Comparison of ENCODE assay signal across 8 cellular contexts in genomic region chr22:21468194-21469096, GRCh38. TPM values are rescaled to one million over a fixed set of nuclear protein-coding genes. Genes with fewer than 3 reads are reported as not detected.
DNase-seq lines count a peak whose midpoint lies in the region; ATAC-seq and TF ChIP-seq lines count a peak whose summit lies in the region.
"Not testable (repeated sequence)": the region's sequence is repeated elsewhere in the genome, so short reads cannot be mapped to it uniquely, and the experiment has no call there.

No MANE protein-coding gene starts in this region.

- POLR2A ChIA-PET in activated CD4-positive, alpha-beta T cell treated with anti-CD3 and anti-CD28 coated beads, Interleukin-2, amount 10 ng/mL, durations not matched to agents 7 days and 5 days (lab: Charles Lee), result not testable (repeated sequence)

- WGBS in right cardiac atrium, result 0% methylated on average over 13 of the region's 60 CpGs

- TF ChIP-seq CTCF in GM06990 (IDR thresholded peaks at IDR 0.05; ENCODE audit: insufficient read depth, low read length, poor library complexity, severe bottlenecking); progenitor cell of endocrine pancreas (IDR thresholded peaks at IDR 0.05; ENCODE audit: unreplicated experiment): not testable (repeated sequence)

- peak overlapping the region; percentile 40 for H3K4me3 ChIP-seq in GM06990 (replicated peaks; ENCODE audit: low read depth, low read length)
- peak overlapping the region; percentile 49 for H3K4me3 ChIP-seq in HUES48 (ENCODE audit: low read depth, low read length)
- H3K4me3 ChIP-seq in right cardiac atrium (ENCODE audit: low read length), result peak overlapping the region; percentile 48

- H3K27me3 Mint-ChIP-seq in activated CD4-positive, alpha-beta T cell treated with anti-CD3 and anti-CD28 coated beads, Interleukin-2, amount 10 ng/mL, durations not matched to agents 7 days and 5 days; progenitor cell of endocrine pancreas: not testable (repeated sequence)

- not testable (repeated sequence) for H3K36me3 Mint-ChIP-seq in activated CD4-positive, alpha-beta T cell treated with anti-CD3 and anti-CD28 coated beads, Interleukin-2, amount 10 ng/mL, durations not matched to agents 7 days and 5 days (ENCODE audit: low read depth); progenitor cell of endocrine pancreas (ENCODE audit: insufficient read depth)

- not testable (repeated sequence) for H3K9ac ChIP-seq in HUES48 (ENCODE audit: low read depth, low read length)

- H3K27ac ChIP-seq in HUES48 (ENCODE audit: low read depth, low read length), result peak overlapping the region; percentile 64
- H3K27ac ChIP-seq in right cardiac atrium (ENCODE audit: low read length), result not testable (repeated sequence)

- not testable (repeated sequence) for H3K9me3 ChIP-seq in HUES48 (ENCODE audit: control insufficient read depth, insufficient read depth, low read length); right cardiac atrium (ENCODE audit: control insufficient read depth, low read length)

- intact Hi-C loops in right cardiac atrium (cut with DNase I), result not testable (repeated sequence)

- H3K27ac Mint-ChIP-seq in activated CD4-positive, alpha-beta T cell treated with anti-CD3 and anti-CD28 coated beads, Interleukin-2, amount 10 ng/mL, durations not matched to agents 7 days and 5 days, result peak overlapping the region; percentile 97
- peak overlapping the region; percentile 99 for H3K27ac Mint-ChIP-seq in progenitor cell of endocrine pancreas

- H3K27me3 ChIP-seq in GM06990 (replicated peaks; ENCODE audit: control insufficient read depth, insufficient read depth, low read length); HUES48 (ENCODE audit: control insufficient read depth, insufficient read depth, low read length); right cardiac atrium (ENCODE audit: control insufficient read depth, insufficient read depth): not testable (repeated sequence)

- H3K4me1 Mint-ChIP-seq in activated CD4-positive, alpha-beta T cell treated with anti-CD3 and anti-CD28 coated beads, Interleukin-2, amount 10 ng/mL, durations not matched to agents 7 days and 5 days; progenitor cell of endocrine pancreas (ENCODE audit: low read depth): not testable (repeated sequence)

- H3K36me3 ChIP-seq in GM06990 (ENCODE audit: control insufficient read depth, insufficient read depth, low read length); HUES48 (ENCODE audit: control insufficient read depth, insufficient read depth, low read length): not testable (repeated sequence)

- CTCF ChIA-PET in activated CD4-positive, alpha-beta T cell treated with anti-CD3 and anti-CD28 coated beads, Interleukin-2, amount 10 ng/mL, durations not matched to agents 7 days and 5 days (lab: Charles Lee), result not testable (repeated sequence)

- H3K4me3 Mint-ChIP-seq in activated CD4-positive, alpha-beta T cell treated with anti-CD3 and anti-CD28 coated beads, Interleukin-2, amount 10 ng/mL, durations not matched to agents 7 days and 5 days, result peak overlapping the region; percentile 80
- H3K4me3 Mint-ChIP-seq in progenitor cell of endocrine pancreas (ENCODE audit: low read depth), result peak overlapping the region; percentile 79

- ATAC-seq in right cardiac atrium, result peak; percentile 97 to 98
- ATAC-seq in stimulated activated naive CD8-positive, alpha-beta T cell treated with anti-CD3 and anti-CD28 coated beads, Interleukin-15, Interleukin-2, amounts not matched to agents 100 U/mL and 50 U/mL, for 24 hours, result peak; percentile 90

- not testable (repeated sequence) for H3K9me3 Mint-ChIP-seq in activated CD4-positive, alpha-beta T cell treated with anti-CD3 and anti-CD28 coated beads, Interleukin-2, amount 10 ng/mL, durations not matched to agents 7 days and 5 days; progenitor cell of endocrine pancreas (ENCODE audit: low read depth)

- peak; percentile 83 for DNase-seq in GM06990 (ENCODE audit: extremely low read depth, insufficient read length)
- peak; percentile 65 for DNase-seq in HCEC 1CT
- peak; percentile 92 for DNase-seq in activated CD4-positive, alpha-beta T cell treated with anti-CD3 and anti-CD28 coated beads, Interleukin-2, amount 10 ng/mL, durations not matched to agents 7 days and 5 days
- peak; percentile 40 for DNase-seq in brain pericyte (ENCODE audit: low read depth, low spot score)
- peak; percentile 91 to 97 (median 97) for DNase-seq in right cardiac atrium
- peak; percentile 58 for DNase-seq in progenitor cell of endocrine pancreas (ENCODE audit: low spot score, unreplicated experiment)
- DNase-seq in stimulated activated naive CD8-positive, alpha-beta T cell treated with anti-CD3 and anti-CD28 coated beads, Interleukin-15, Interleukin-2, amounts not matched to agents 100 U/mL and 50 U/mL, for 24 hours, result peak; percentile 89

- H3K4me1 ChIP-seq in HUES48 (ENCODE audit: control insufficient read depth, insufficient read depth, low read length); right cardiac atrium (ENCODE audit: control insufficient read depth, insufficient read depth, low read length): not testable (repeated sequence)

RNA-seq across cellular contexts. Expression of gene TMEM191C, which starts 1.3 kb away (rescaled TPM):
- total RNA-seq in activated CD4-positive, alpha-beta T cell treated with anti-CD3 and anti-CD28 coated beads, Interleukin-2, amount 10 ng/mL, durations not matched to agents 7 days and 5 days, result 1 to 10 TPM; 1.4 to 2.0 TPM
- total RNA-seq in right cardiac atrium (1 to 10 TPM in 2 of 4 donors, under 1 TPM in 1, not detected in 1; 0.68 to 1.4 (median 1.2) TPM), progenitor cell of endocrine pancreas (4.1 and 5.1 TPM in 2 replicates)
- polyA plus RNA-seq in right cardiac atrium, result 0.66 TPM

RNA-seq across cellular contexts. Expression of gene HIC2, which starts 51.3 kb away (rescaled TPM):
- 1 to 10 TPM; 5.1 to 5.5 TPM for total RNA-seq in activated CD4-positive, alpha-beta T cell treated with anti-CD3 and anti-CD28 coated beads, Interleukin-2, amount 10 ng/mL, durations not matched to agents 7 days and 5 days
- 1 to 10 TPM; 1.1 to 2.1 (median 1.8) TPM for total RNA-seq in right cardiac atrium
- polyA plus RNA-seq in right cardiac atrium, result 1.7 TPM
- total RNA-seq in progenitor cell of endocrine pancreas, result 40.8 and 43.9 TPM in 2 replicates

Comparison
In these comparisons a context has a peak if more than half of its experiments do, and no peak if none do; other contexts are left out.
1. DNase-seq: peak in every context shown above with its lines; median percentile 97 in right cardiac atrium; 92 in activated CD4-positive, alpha-beta T cell treated with anti-CD3 and anti-CD28 coated beads, Interleukin-2, amount 10 ng/mL, durations not matched to agents 7 days and 5 days; 89 in stimulated activated naive CD8-positive, alpha-beta T cell treated with anti-CD3 and anti-CD28 coated beads, Interleukin-15, Interleukin-2, amounts not matched to agents 100 U/mL and 50 U/mL, for 24 hours; 83 in GM06990; 65 in HCEC 1CT; 58 in progenitor cell of endocrine pancreas; 40 in brain pericyte.